In genomic region chr5:120152472-120152871, GRCh38 we compare ENCODE assay signal across 14 cellular contexts.
DNase-seq lines count a peak whose midpoint lies in the region; ATAC-seq and TF ChIP-seq lines count a peak whose summit lies in the region.
"Had no signal": no experiment of that assay in that cellular context is flagged by ENCODE, and none has a peak within 500 bp of the region (broad histone marks: within the 10 kb centered on the region; RNA-seq: fewer than 3 reads in every experiment).

No MANE protein-coding gene starts in this region.

- H3K9me2 ChIP-seq in hepatocyte (replicated peaks; ENCODE audit: insufficient read depth) = no peaks in the 10 kb centered on the region

- H3K27me3 ChIP-seq in hepatocyte = no peaks in the 10 kb centered on the region
- H3K27me3 ChIP-seq: BE2C had no signal

- H3K4me2 ChIP-seq in hepatocyte = no peak overlapping the region

- 75% methylated on average over 2 of the region's 2 CpGs for WGBS in hepatocyte (ENCODE audit: low lambda C conversion rate, missing lambda C conversion rate)

- H2AFZ ChIP-seq in hepatocyte = no peak overlapping the region

- no peaks in the 10 kb centered on the region for H3K4me1 ChIP-seq in hepatocyte (ENCODE audit: insufficient read depth)

- DNase-seq in AG08395 (ENCODE audit: low spot score) (peak; percentile 66), HT1080 (ENCODE audit: low read depth) (peak; percentile 77), astrocyte of the cerebellum (ENCODE audit: low read depth) (peak; percentile 4), hepatocyte (ENCODE audit: low spot score) (no peak), COLO668 (lab: John Stamatoyannopoulos, UW; ENCODE audit: unreplicated experiment) (no peak), HuH-7 (ENCODE audit: low spot score) (no peak)
- DNase-seq: activated CD8-positive, alpha-beta memory T cell treated with anti-CD3 and anti-CD28 coated beads, Interleukin-2, amount 50 U/mL, for 48 hours; BE2C; naive B cell; NCI-H82; stimulated activated CD4-positive, alpha-beta T cell treated with anti-CD3 and anti-CD28 coated beads, Interleukin-15, amount 100 ng/mL, for 24 hours; stimulated activated naive B cell treated with anti-CD40 and anti-IgM and Interleukin-4, amounts not matched to agents 10 μg/mL and 1 μg/mL and 100 μg/mL, for 72 hours had no signal

- no peaks in the 10 kb centered on the region for H3K9me3 ChIP-seq in hepatocyte (ENCODE audit: low read depth)
- H3K9me3 ChIP-seq: BE2C had no signal

- H3K27ac ChIP-seq in hepatocyte = peak overlapping the region; percentile 70

- TF ChIP-seq CTCF in astrocyte of the cerebellum (IDR thresholded peaks at IDR 0.05; ENCODE audit: low read depth, low read length, missing control alignments) = no peak
- TF ChIP-seq CTCF in hepatocyte (IDR thresholded peaks at IDR 0.05; ENCODE audit: poor library complexity) = no peak

- H3K79me2 ChIP-seq in hepatocyte = no peaks in the 10 kb centered on the region

- no peak overlapping the region for H3K4me3 ChIP-seq in astrocyte of the cerebellum (ENCODE audit: low read depth, low read length)
- H3K4me3 ChIP-seq in hepatocyte = no peak overlapping the region

- H4K20me1 ChIP-seq in hepatocyte (ENCODE audit: insufficient read depth, poor library complexity, severe bottlenecking) = no peaks in the 10 kb centered on the region

- H3K36me3 ChIP-seq in hepatocyte (replicated peaks; ENCODE audit: insufficient read depth, low read depth) = no peaks in the 10 kb centered on the region
- H3K36me3 ChIP-seq: BE2C had no signal

- no peak for ATAC-seq in GM19397 (IDR thresholded peaks at IDR 0.05; ENCODE audit: unreplicated experiment)
- no peak for ATAC-seq in HG03135 (IDR thresholded peaks at IDR 0.05; ENCODE audit: unreplicated experiment)
- ATAC-seq: stimulated activated naive B cell treated with anti-CD40 and anti-IgM and Interleukin-4, amounts not matched to agents 10 μg/mL and 1 μg/mL and 100 μg/mL, for 72 hours had no signal

- in situ Hi-C loops in astrocyte of the cerebellum (cut with HindIII; ENCODE audit: low sequenced_read_pairs) = no loop called here

Comparison
In these comparisons a context has a peak if more than half of its experiments do, and no peak if none do; other contexts are left out.
1. DNase-seq: peak in AG08395 (single experiment), HT1080 (single experiment) and astrocyte of the cerebellum (single experiment); none in hepatocyte (single experiment), COLO668 (single experiment) and HuH-7 (single experiment).